In genomic region chr17:78725448-78726021, GRCh38 we compare ENCODE assay signal across 9 cellular contexts. TPM values are rescaled to one million over a fixed set of nuclear protein-coding genes. Genes with fewer than 3 reads are reported as not detected.
DNase-seq lines count a peak whose midpoint lies in the region; ATAC-seq lines count a peak whose summit lies in the region.
"Had no signal": no experiment of that assay in that cellular context is flagged by ENCODE, and none has a peak within 500 bp of the region (broad histone marks: within the 10 kb centered on the region; RNA-seq: fewer than 3 reads in every experiment).

No MANE protein-coding gene starts in this region.

- H3K9me3 ChIP-seq in CD4-positive, CD25-positive, alpha-beta regulatory T cell (ENCODE audit: control insufficient read depth in 2 of 2, low read length in 2 of 2): no peaks in the 10 kb centered on the region

- H3K9me3 Mint-ChIP-seq in CD4-positive, CD25-positive, alpha-beta regulatory T cell: no peaks in the 10 kb centered on the region

- peaks cover 97% of the 10 kb centered on the region for H3K4me1 ChIP-seq in CD4-positive, CD25-positive, alpha-beta regulatory T cell (ENCODE audit: control insufficient read depth, insufficient read depth, low read length, poor library complexity, severe bottlenecking)

- peak overlapping the region; percentile 70 for H3K4me3 ChIP-seq in CD4-positive, CD25-positive, alpha-beta regulatory T cell (ENCODE audit: low read depth, low read length)

- peak overlapping the region; percentile 72 to 86 (median 78) for H3K4me3 Mint-ChIP-seq in CD4-positive, CD25-positive, alpha-beta regulatory T cell

- peaks cover 29% of the 10 kb centered on the region for H3K36me3 ChIP-seq in CD4-positive, CD25-positive, alpha-beta regulatory T cell (ENCODE audit: control insufficient read depth, insufficient read depth, low read length)

- peaks cover 34 to 92% (median 77%) of the 10 kb centered on the region in 4 donors for H3K4me1 Mint-ChIP-seq in CD4-positive, CD25-positive, alpha-beta regulatory T cell

- H3K27me3 ChIP-seq in CD4-positive, CD25-positive, alpha-beta regulatory T cell (ENCODE audit: control insufficient read depth, insufficient read depth, low read length): no peaks in the 10 kb centered on the region

- H3K27me3 Mint-ChIP-seq in CD4-positive, CD25-positive, alpha-beta regulatory T cell: no peaks in the 10 kb centered on the region

- peak in 2 of 3 donors; percentile 28 to 55 for DNase-seq in CD4-positive, CD25-positive, alpha-beta regulatory T cell
- DNase-seq in RPMI8226 (peak; percentile 67), superior temporal gyrus (ENCODE audit: extremely low spot score) (no peak), mesenteric fat pad (ENCODE audit: low spot score) (no peak), DMS153 (lab: John Stamatoyannopoulos, UW) (no peak)
- DNase-seq: NCI-H1417 had no signal

- peaks cover 17% of the 10 kb centered on the region for H3K36me3 Mint-ChIP-seq in CD4-positive, CD25-positive, alpha-beta regulatory T cell

- H3K27ac ChIP-seq in CD4-positive, CD25-positive, alpha-beta regulatory T cell (ENCODE audit: insufficient read depth, low read length, poor library complexity, severe bottlenecking): peak overlapping the region; percentile 60
- H3K27ac ChIP-seq in cingulate gyrus (ENCODE audit: low read depth, low read length): peak overlapping the region; percentile 99

- peak; percentile 36 to 42 for ATAC-seq in CD4-positive, CD25-positive, alpha-beta regulatory T cell (ENCODE audit: low read depth in 2 of 2)
- ATAC-seq in GM21423 (IDR thresholded peaks at IDR 0.05; ENCODE audit: unreplicated experiment) (peak; percentile 46), HG03378 (IDR thresholded peaks at IDR 0.05; ENCODE audit: unreplicated experiment) (no peak)

- H3K27ac Mint-ChIP-seq in CD4-positive, CD25-positive, alpha-beta regulatory T cell: peak overlapping the region; percentile 63 to 93 (median 84)

RNA-seq across cellular contexts. Expression of gene CYTH1, which starts 56.5 kb away (rescaled TPM):
- 487 TPM for total RNA-seq in CD4-positive, CD25-positive, alpha-beta regulatory T cell
- 100 to 1,000 TPM; 202 to 214 (median 206) TPM for polyA plus RNA-seq in CD4-positive, CD25-positive, alpha-beta regulatory T cell
- total RNA-seq in mesenteric fat pad: 54.9 TPM

Comparison
In these comparisons a context has a peak if more than half of its experiments do, and no peak if none do; other contexts are left out.
1. DNase-seq: peak in CD4-positive, CD25-positive, alpha-beta regulatory T cell (2 of 3) and RPMI8226 (single experiment); none in superior temporal gyrus (single experiment), mesenteric fat pad (single experiment) and DMS153 (single experiment).